15 cellular contexts compared by ENCODE assay signal in genomic region chr6:154888426-154888825, GRCh38.
"Had no signal": no experiment of that assay in that cellular context is flagged by ENCODE, and none has a peak within 500 bp of the region (broad histone marks: within the 10 kb centered on the region; RNA-seq: fewer than 3 reads in every experiment).

No MANE protein-coding gene starts in this region.

- DNase-seq: activated CD4-positive, alpha-beta T cell treated with anti-CD3 and anti-CD28 coated beads, Interleukin-2, amount 50 U/mL, for 48 hours; amniotic stem cell; brain microvascular endothelial cell; left ventricle myocardium inferior; natural killer cell; right lobe of liver; stimulated activated naive CD8-positive, alpha-beta T cell treated with anti-CD3 and anti-CD28 coated beads, Interleukin-15, Interleukin-2, amounts not matched to agents 100 U/mL and 50 U/mL, for 24 hours; T-helper 9 cell had no signal

- H3K36me3 ChIP-seq: brain microvascular endothelial cell, left ventricle myocardium inferior, right lobe of liver, suprapubic skin had no signal

- H3K27ac Mint-ChIP-seq: activated naive CD4-positive, alpha-beta T cell treated with anti-CD3 and anti-CD28 coated beads, Interleukin-2, amount 50 U/mL, for 72 hours; dendritic cell treated with granulocyte-macrophage colony-stimulating factor and Interleukin-4, amounts not matched to agents 40 ng/mL and 50 ng/mL, for 4 days had no signal

- H3K36me3 Mint-ChIP-seq: natural killer cell had no signal

- ATAC-seq: activated naive CD4-positive, alpha-beta T cell treated with anti-CD3 and anti-CD28 coated beads, Interleukin-2, amount 50 U/mL, for 72 hours; natural killer cell; right lobe of liver; stimulated activated naive CD8-positive, alpha-beta T cell treated with anti-CD3 and anti-CD28 coated beads, Interleukin-15, Interleukin-2, amounts not matched to agents 100 U/mL and 50 U/mL, for 24 hours had no signal

- H3K4me3 ChIP-seq: hepatocyte, left ventricle myocardium inferior, right lobe of liver, SK-N-MC, suprapubic skin had no signal

- FAIRE-seq: keratinocyte had no signal

- H3K9me3 ChIP-seq: left ventricle myocardium inferior, right lobe of liver, suprapubic skin had no signal

- H3K4me2 ChIP-seq: hepatocyte had no signal

- H3K27ac ChIP-seq: brain microvascular endothelial cell, hepatocyte, left ventricle myocardium inferior, right lobe of liver, SK-N-MC, suprapubic skin had no signal

- H3K27me3 ChIP-seq: brain microvascular endothelial cell, hepatocyte, right lobe of liver, suprapubic skin had no signal

- H3K4me3 Mint-ChIP-seq: central memory CD8-positive, alpha-beta T cell; dendritic cell treated with granulocyte-macrophage colony-stimulating factor and Interleukin-4, amounts not matched to agents 40 ng/mL and 50 ng/mL, for 4 days; natural killer cell had no signal

- H3K27me3 Mint-ChIP-seq: central memory CD8-positive, alpha-beta T cell; dendritic cell treated with granulocyte-macrophage colony-stimulating factor and Interleukin-4, amounts not matched to agents 40 ng/mL and 50 ng/mL, for 4 days had no signal

- H2AFZ ChIP-seq: hepatocyte had no signal

- H3K9me3 Mint-ChIP-seq: activated naive CD4-positive, alpha-beta T cell treated with anti-CD3 and anti-CD28 coated beads, Interleukin-2, amount 50 U/mL, for 72 hours; central memory CD8-positive, alpha-beta T cell; dendritic cell treated with granulocyte-macrophage colony-stimulating factor and Interleukin-4, amounts not matched to agents 40 ng/mL and 50 ng/mL, for 4 days; natural killer cell had no signal
